ENCODE assay signal across 19 cellular contexts in the genomic region with DNA sequence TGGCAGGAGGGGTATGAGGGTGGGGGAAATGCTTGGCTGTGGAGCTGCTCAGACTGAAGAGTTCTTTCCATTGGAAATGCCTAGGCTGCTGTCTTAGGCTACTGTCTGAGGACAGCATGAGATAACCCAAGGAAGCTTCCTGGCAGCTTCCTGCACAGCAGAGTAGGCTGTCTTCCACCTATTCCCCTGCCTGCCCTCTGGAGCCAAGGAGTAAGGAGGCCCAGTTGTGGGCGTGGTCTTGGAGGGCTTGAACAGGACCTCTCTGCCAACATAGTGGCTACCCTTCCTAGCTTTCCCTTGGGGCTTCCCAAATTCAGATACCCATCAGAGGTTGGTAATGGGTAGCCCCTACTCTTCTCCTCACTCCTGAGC. TPM values are rescaled to one million over a fixed set of nuclear protein-coding genes. Genes with fewer than 3 reads are reported as not detected.
DNase-seq lines count a peak whose midpoint lies in the region; ATAC-seq and TF ChIP-seq lines count a peak whose summit lies in the region.
"Had no signal": no experiment of that assay in that cellular context is flagged by ENCODE, and none has a peak within 500 bp of the region (broad histone marks: within the 10 kb centered on the region; RNA-seq: fewer than 3 reads in every experiment).

No MANE protein-coding gene starts in this region.

- H3K36me3 ChIP-seq in left ventricle myocardium inferior (peaks cover 87% of the 10 kb centered on the region), heart left ventricle (peaks cover 6 to 100% (median 84%) of the 10 kb centered on the region in 9 donors), esophagus muscularis mucosa (peaks cover 4 to 100% (median 56%) of the 10 kb centered on the region in 4 donors), rectal smooth muscle tissue (ENCODE audit: control insufficient read depth, insufficient read depth, low read length) (peaks cover 17% of the 10 kb centered on the region), vagina (peaks cover 0 to 15% of the 10 kb centered on the region in 2 donors)

- no peak for TF ChIP-seq POLR2A in heart left ventricle (IDR thresholded peaks at IDR 0.05)
- TF ChIP-seq POLR2A in esophagus muscularis mucosa (IDR thresholded peaks at IDR 0.05; ENCODE audit: low read depth) = no peak
- no peak for TF ChIP-seq POLR2A in vagina (IDR thresholded peaks at IDR 0.05)

- DNase-seq in left ventricle myocardium inferior (no peak), heart left ventricle (no peak), esophagus muscularis mucosa (ENCODE audit: extremely low spot score) (no peak), vagina (ENCODE audit: extremely low spot score in 2 of 2) (no peak), NCI-H774 (lab: John Stamatoyannopoulos, UW) (no peak), medulla oblongata (ENCODE audit: extremely low spot score) (no peak), foreskin fibroblast (no peak)
- DNase-seq: activated naive CD8-positive, alpha-beta T cell treated with anti-CD3 and anti-CD28 coated beads for 36 hours; Calu3; erythroblast; glutamatergic neuron; KBM-7; NCI-H187; stimulated activated CD4-positive, alpha-beta T cell treated with anti-CD3 and anti-CD28 coated beads, Interleukin-12 subunit alpha, Interleukin-12 subunit beta, amount 100 ng/mL, for 4 hours had no signal

- 88 to 100% (median 92%) methylated on average over 1 of the region's 1 CpG for WGBS in heart left ventricle, 4 donors
- WGBS in esophagus muscularis mucosa = 78% methylated on average over 1 of the region's 1 CpG

- H3K4me1 ChIP-seq in left ventricle myocardium inferior (peaks cover 98% of the 10 kb centered on the region), heart left ventricle (peaks cover 0 to 95% (median 57%) of the 10 kb centered on the region in 12 donors), esophagus muscularis mucosa (peaks cover 55 to 74% (median 69%) of the 10 kb centered on the region in 4 donors), rectal smooth muscle tissue (ENCODE audit: control insufficient read depth, insufficient read depth, low read length) (peaks cover 19% of the 10 kb centered on the region), vagina (peaks cover 55% of the 10 kb centered on the region)

- no peak for ATAC-seq in heart left ventricle
- ATAC-seq: A549 had no signal

- no peak for TF ChIP-seq EP300 in esophagus muscularis mucosa (IDR thresholded peaks at IDR 0.05)

- H3K4me3 ChIP-seq in left ventricle myocardium inferior (no peak overlapping the region), heart left ventricle (no peak overlapping the region), esophagus muscularis mucosa (no peak overlapping the region), rectal smooth muscle tissue (ENCODE audit: low read length) (no peak overlapping the region), vagina (no peak overlapping the region), foreskin fibroblast (ENCODE audit: low read depth in 1 of 2, low read length in 2 of 2) (no peak overlapping the region)
- H3K4me3 ChIP-seq: A549, BLaER1 had no signal

- intact Hi-C loops in left ventricle myocardium inferior (cut with micrococcal nuclease) = no loop called here
- intact Hi-C loops in heart left ventricle (cut with DNase I) = no loop called here
- intact Hi-C loops in esophagus muscularis mucosa (cut with DNase I) = no loop called here
- intact Hi-C loops in vagina (cut with DNase I) = no loop called here

- H3K9ac ChIP-seq in rectal smooth muscle tissue (ENCODE audit: low read length) = no peak overlapping the region
- H3K9ac ChIP-seq: BLaER1 had no signal

- no peaks in the 10 kb centered on the region for H3K9me3 ChIP-seq in left ventricle myocardium inferior (replicated peaks)
- no peaks in the 10 kb centered on the region for H3K9me3 ChIP-seq in heart left ventricle
- H3K9me3 ChIP-seq in esophagus muscularis mucosa = no peaks in the 10 kb centered on the region
- H3K9me3 ChIP-seq in vagina = no peaks in the 10 kb centered on the region
- H3K9me3 ChIP-seq: A549, BLaER1 had no signal

- H3K27ac ChIP-seq in left ventricle myocardium inferior (replicated peaks) (peak overlapping the region; percentile 64), heart left ventricle (peak overlapping the region in 6 of 12 donors; percentile 20 to 86 (median 74)), esophagus muscularis mucosa (replicated peaks in 1 of 4) (peak overlapping the region; percentile 81 to 87 (median 84)), rectal smooth muscle tissue (ENCODE audit: low read depth, low read length) (peak overlapping the region; percentile 89), vagina (peak overlapping the region; percentile 75)
- H3K27ac ChIP-seq: A549, BLaER1 had no signal

- TF ChIP-seq CTCF in left ventricle myocardium inferior (IDR thresholded peaks at IDR 0.05; ENCODE audit: borderline replicate concordance) (no peak), heart left ventricle (IDR thresholded peaks at IDR 0.05) (no peak), esophagus muscularis mucosa (IDR thresholded peaks at IDR 0.05) (no peak), vagina (IDR thresholded peaks at IDR 0.05) (no peak), foreskin fibroblast (IDR thresholded peaks at IDR 0.05; ENCODE audit: low read depth, low read length) (no peak)

- H3K27me3 ChIP-seq in left ventricle myocardium inferior (ENCODE audit: low read depth) (no peaks in the 10 kb centered on the region), heart left ventricle (no peaks in the 10 kb centered on the region), esophagus muscularis mucosa (no peaks in the 10 kb centered on the region), rectal smooth muscle tissue (ENCODE audit: control insufficient read depth, insufficient read depth, low read length) (no peaks in the 10 kb centered on the region), vagina (no peaks in the 10 kb centered on the region)
- H3K27me3 ChIP-seq: BLaER1 had no signal

RNA-seq across cellular contexts. Expression of a gene that starts 25.9 kb away (rescaled TPM):
- total RNA-seq in left ventricle myocardium inferior (102 TPM), heart left ventricle (100 to 1,000 TPM in 7 of 9 donors, 10 to 100 TPM in 2; 86.0 to 124 (median 113) TPM), esophagus muscularis mucosa (10 to 100 TPM; 62.6 to 92.2 (median 78.9) TPM), vagina (119 TPM)
- polyA plus RNA-seq in heart left ventricle = 100 to 1,000 TPM; 104 to 129 TPM

RNA-seq across cellular contexts. Expression of a gene that starts 46.1 kb away (rescaled TPM):
- total RNA-seq in left ventricle myocardium inferior = not detected
- not detected for total RNA-seq in heart left ventricle
- polyA plus RNA-seq in heart left ventricle = 1 to 10 TPM in 1 of 2 donors, under 1 TPM in 1; 0.17 to 1.7 TPM
- total RNA-seq in esophagus muscularis mucosa = not detected
- 0.25 TPM for total RNA-seq in vagina
- total RNA-seq: activated naive CD8-positive, alpha-beta T cell treated with anti-CD3 and anti-CD28 coated beads for 36 hours; bronchial epithelial cell; lung microvascular endothelial cell had no signal
